26 cellular contexts compared by ENCODE assay signal in the genomic region with DNA sequence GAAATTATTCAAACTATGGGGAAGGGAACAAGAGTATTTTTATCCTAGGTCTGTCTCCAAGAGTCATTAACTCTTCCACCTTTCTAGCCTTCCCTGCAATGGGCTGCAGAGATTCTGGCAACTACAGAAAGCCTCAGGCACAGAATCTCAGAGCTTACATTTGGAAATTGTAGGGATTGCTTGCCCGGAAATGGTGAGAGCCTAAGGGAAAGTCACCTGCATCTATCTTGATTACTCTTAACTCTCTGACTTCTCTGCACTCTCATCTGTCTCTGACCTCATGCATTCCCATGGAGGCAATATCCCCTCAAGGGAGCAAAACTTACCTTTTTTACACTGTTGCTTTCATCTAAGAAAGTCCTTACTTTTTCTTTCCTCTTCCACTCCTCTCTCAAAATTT.
"Had no signal": no experiment of that assay in that cellular context is flagged by ENCODE, and none has a peak within 500 bp of the region (broad histone marks: within the 10 kb centered on the region; RNA-seq: fewer than 3 reads in every experiment).

No MANE protein-coding gene starts in this region.

- H3K9me3 ChIP-seq: heart left ventricle, left lung, lower lobe of right lung, neutrophil, spleen, tibial artery, upper lobe of right lung, vagina had no signal

- H3K27me3 Mint-ChIP-seq: stimulated activated memory B cell treated with anti-CD40 and anti-IgM and Interleukin-4, amounts not matched to agents 10 μg/mL and 1 μg/mL and 100 μg/mL, for 72 hours; stimulated activated naive CD8-positive, alpha-beta T cell treated with anti-CD3 and anti-CD28 coated beads, Interleukin-15, Interleukin-2, amounts not matched to agents 100 ng/mL and 50 ng/mL, for 24 hours had no signal

- H3K4me3 Mint-ChIP-seq: naive B cell; nephron; stimulated activated memory B cell treated with anti-CD40 and anti-IgM and Interleukin-4, amounts not matched to agents 10 μg/mL and 1 μg/mL and 100 μg/mL, for 72 hours; stimulated activated naive CD8-positive, alpha-beta T cell treated with anti-CD3 and anti-CD28 coated beads, Interleukin-15, Interleukin-2, amounts not matched to agents 100 ng/mL and 50 ng/mL, for 24 hours had no signal

- H3K27ac Mint-ChIP-seq: nephron; stimulated activated memory B cell treated with anti-CD40 and anti-IgM and Interleukin-4, amounts not matched to agents 10 μg/mL and 1 μg/mL and 100 μg/mL, for 72 hours; stimulated activated naive CD8-positive, alpha-beta T cell treated with anti-CD3 and anti-CD28 coated beads, Interleukin-15, Interleukin-2, amounts not matched to agents 100 ng/mL and 50 ng/mL, for 24 hours had no signal

- H3K4me1 ChIP-seq: left lung, lower lobe of right lung, spleen, tibial artery, upper lobe of right lung, vagina had no signal

- H3K36me3 Mint-ChIP-seq: naive B cell; stimulated activated memory B cell treated with anti-CD40 and anti-IgM and Interleukin-4, amounts not matched to agents 10 μg/mL and 1 μg/mL and 100 μg/mL, for 72 hours had no signal

- FAIRE-seq: endometrium, frontal cortex, islet of Langerhans had no signal

- H3K27ac ChIP-seq: dorsolateral prefrontal cortex, heart left ventricle, left lung, lower lobe of right lung, neutrophil, spleen, tibial artery, upper lobe of right lung, vagina had no signal

- H3K4me3 ChIP-seq: dorsolateral prefrontal cortex, heart left ventricle, left lung, lower lobe of right lung, spleen, tibial artery, upper lobe of right lung, vagina had no signal

- H3K4me1 Mint-ChIP-seq: naive B cell, nephron had no signal

- ATAC-seq: esophagus mucosa; heart left ventricle; left lung; lower lobe of right lung; sciatic nerve; stimulated activated memory B cell treated with anti-CD40 and anti-IgM and Interleukin-4, amounts not matched to agents 10 μg/mL and 1 μg/mL and 100 μg/mL, for 72 hours; upper lobe of right lung had no signal

- H3K36me3 ChIP-seq: heart left ventricle, left lung, lower lobe of right lung, neutrophil, spleen, tibial artery, upper lobe of right lung, vagina had no signal

- H3K9me3 Mint-ChIP-seq: naive B cell; nephron; stimulated activated memory B cell treated with anti-CD40 and anti-IgM and Interleukin-4, amounts not matched to agents 10 μg/mL and 1 μg/mL and 100 μg/mL, for 72 hours; stimulated activated naive CD8-positive, alpha-beta T cell treated with anti-CD3 and anti-CD28 coated beads, Interleukin-15, Interleukin-2, amounts not matched to agents 100 ng/mL and 50 ng/mL, for 24 hours had no signal

- DNase-seq: cortex of kidney; dorsolateral prefrontal cortex; effector memory CD4-positive, alpha-beta T cell; heart left ventricle; hypothalamus; left lung; lower lobe of right lung; mesenchymal stem cell; naive B cell; posterior cingulate gyrus; spleen; stimulated activated CD4-positive, alpha-beta T cell treated with anti-CD3 and anti-CD28 coated beads, Interleukin-15, amount 100 ng/mL, for 24 hours; stimulated activated CD4-positive, alpha-beta T cell treated with anti-CD3 and anti-CD28 coated beads, Interleukin-1b, Interleukin-23, amount 100 ng/mL, for 48 hours; stimulated activated CD4-positive, alpha-beta T cell treated with anti-CD3 and anti-CD28 coated beads, Interleukin-4, amount 100 ng/mL, for 24 hours; tibial artery; upper lobe of right lung had no signal

- H3K27me3 ChIP-seq: dorsolateral prefrontal cortex, heart left ventricle, left lung, neutrophil, spleen, tibial artery, upper lobe of right lung, vagina had no signal
